ENCODE assay signal across 12 cellular contexts in genomic region chr17:1095853-1096675, GRCh38.
DNase-seq lines count a peak whose midpoint lies in the region; ATAC-seq and TF ChIP-seq lines count a peak whose summit lies in the region.
"Had no signal": no experiment of that assay in that cellular context is flagged by ENCODE, and none has a peak within 500 bp of the region (broad histone marks: within the 10 kb centered on the region; RNA-seq: fewer than 3 reads in every experiment).

No MANE protein-coding gene starts in this region.

- peak overlapping the region in 1 of 2 donors; percentile 72 for H3K9ac ChIP-seq in colonic mucosa (ENCODE audit: low read depth in 2 of 2, low read length in 2 of 2)

- H3K36me3 ChIP-seq in colonic mucosa = peaks cover 14% of the 10 kb centered on the region
- H3K36me3 ChIP-seq: BE2C had no signal

- no peaks in the 10 kb centered on the region for H3K9me3 Mint-ChIP-seq in natural killer cell
- no peaks in the 10 kb centered on the region for H3K9me3 Mint-ChIP-seq in natural killer cell treated with Interleukin-12 subunit alpha and Interleukin-12 subunit beta and Interleukin-15 and Interleukin-18, amount 100 ng/mL, for 72 hours
- H3K9me3 Mint-ChIP-seq: activated T-helper 17 cell treated with anti-CD3 and anti-CD28 coated beads, Interleukin-2, amount 50 U/mL, for 72 hours had no signal

- peak overlapping the region; percentile 21 to 75 for H3K27ac Mint-ChIP-seq in natural killer cell
- H3K27ac Mint-ChIP-seq in natural killer cell treated with Interleukin-12 subunit alpha and Interleukin-12 subunit beta and Interleukin-15 and Interleukin-18, amount 100 ng/mL, for 72 hours = no peak overlapping the region

- no peaks in the 10 kb centered on the region for H3K27me3 Mint-ChIP-seq in natural killer cell (ENCODE audit: low read depth in 2 of 2)
- no peaks in the 10 kb centered on the region for H3K27me3 Mint-ChIP-seq in natural killer cell treated with Interleukin-12 subunit alpha and Interleukin-12 subunit beta and Interleukin-15 and Interleukin-18, amount 100 ng/mL, for 72 hours
- H3K27me3 Mint-ChIP-seq: activated T-helper 17 cell treated with anti-CD3 and anti-CD28 coated beads, Interleukin-2, amount 50 U/mL, for 72 hours had no signal

- peak in 1 of 3 donors; percentile 35 for ATAC-seq in natural killer cell
- no peak for ATAC-seq in natural killer cell treated with Interleukin-12 subunit alpha and Interleukin-12 subunit beta and Interleukin-15 and Interleukin-18, amount 100 ng/mL, for 72 hours
- no peak for ATAC-seq in HG03139 (IDR thresholded peaks at IDR 0.05; ENCODE audit: unreplicated experiment)

- TF ChIP-seq CTCF in natural killer cell (IDR thresholded peaks at IDR 0.05) (no peak), colonic mucosa (IDR thresholded peaks at IDR 0.05) (no peak)

- H3K27me3 ChIP-seq in colonic mucosa = no peaks in the 10 kb centered on the region
- H3K27me3 ChIP-seq: BE2C had no signal

- peaks cover 17 to 39% of the 10 kb centered on the region in 2 donors for H3K4me1 Mint-ChIP-seq in natural killer cell
- peaks cover 17 to 31% of the 10 kb centered on the region in 2 donors for H3K4me1 Mint-ChIP-seq in natural killer cell treated with Interleukin-12 subunit alpha and Interleukin-12 subunit beta and Interleukin-15 and Interleukin-18, amount 100 ng/mL, for 72 hours (ENCODE audit: low read depth in 2 of 2)

- intact Hi-C loops in natural killer cell (cut with micrococcal nuclease) = no loop called here
- intact Hi-C loops in colonic mucosa (cut with DNase I) = no loop called here

- H3K4me3 Mint-ChIP-seq in natural killer cell = no peak overlapping the region
- no peak overlapping the region for H3K4me3 Mint-ChIP-seq in natural killer cell treated with Interleukin-12 subunit alpha and Interleukin-12 subunit beta and Interleukin-15 and Interleukin-18, amount 100 ng/mL, for 72 hours

- DNase-seq in natural killer cell (no peak), colonic mucosa (no peak), myocyte (ENCODE audit: low read depth) (peak; percentile 8), kidney tubule cell (ENCODE audit: low spot score) (no peak), NCI-H1694 treated with DMSO at 0.1 percent for 48 hours (lab: John Stamatoyannopoulos, UW) (no peak)
- no peak for DNase-seq in natural killer cell treated with Interleukin-12 subunit alpha and Interleukin-12 subunit beta and Interleukin-15 and Interleukin-18, amount 100 ng/mL, for 72 hours (ENCODE audit: low spot score)
- DNase-seq in stimulated activated CD4-positive, alpha-beta T cell treated with anti-CD3 and anti-CD28 coated beads, Interleukin-4, amount 100 ng/mL, for 24 hours = no peak
- DNase-seq: BE2C; GOT3; stimulated activated naive CD4-positive, alpha-beta T cell had no signal

- no peaks in the 10 kb centered on the region for H3K36me3 Mint-ChIP-seq in natural killer cell
- no peaks in the 10 kb centered on the region for H3K36me3 Mint-ChIP-seq in natural killer cell treated with Interleukin-12 subunit alpha and Interleukin-12 subunit beta and Interleukin-15 and Interleukin-18, amount 100 ng/mL, for 72 hours

- peaks cover 4% of the 10 kb centered on the region for H3K4me1 ChIP-seq in colonic mucosa
- H3K4me1 ChIP-seq: BE2C had no signal

- no peaks in the 10 kb centered on the region for H3K9me3 ChIP-seq in colonic mucosa
- H3K9me3 ChIP-seq: BE2C had no signal

- peak overlapping the region; percentile 70 for H3K27ac ChIP-seq in colonic mucosa

- H3K4me3 ChIP-seq in colonic mucosa = no peak overlapping the region

Comparison
In these comparisons a context has a peak if more than half of its experiments do, and no peak if none do; other contexts are left out.
1. H3K27ac Mint-ChIP-seq: peak in natural killer cell (2 of 2); none in natural killer cell treated with Interleukin-12 subunit alpha and Interleukin-12 subunit beta and Interleukin-15 and Interleukin-18, amount 100 ng/mL, for 72 hours (0 of 2).